23 cellular contexts compared by ENCODE assay signal in the genomic region with DNA sequence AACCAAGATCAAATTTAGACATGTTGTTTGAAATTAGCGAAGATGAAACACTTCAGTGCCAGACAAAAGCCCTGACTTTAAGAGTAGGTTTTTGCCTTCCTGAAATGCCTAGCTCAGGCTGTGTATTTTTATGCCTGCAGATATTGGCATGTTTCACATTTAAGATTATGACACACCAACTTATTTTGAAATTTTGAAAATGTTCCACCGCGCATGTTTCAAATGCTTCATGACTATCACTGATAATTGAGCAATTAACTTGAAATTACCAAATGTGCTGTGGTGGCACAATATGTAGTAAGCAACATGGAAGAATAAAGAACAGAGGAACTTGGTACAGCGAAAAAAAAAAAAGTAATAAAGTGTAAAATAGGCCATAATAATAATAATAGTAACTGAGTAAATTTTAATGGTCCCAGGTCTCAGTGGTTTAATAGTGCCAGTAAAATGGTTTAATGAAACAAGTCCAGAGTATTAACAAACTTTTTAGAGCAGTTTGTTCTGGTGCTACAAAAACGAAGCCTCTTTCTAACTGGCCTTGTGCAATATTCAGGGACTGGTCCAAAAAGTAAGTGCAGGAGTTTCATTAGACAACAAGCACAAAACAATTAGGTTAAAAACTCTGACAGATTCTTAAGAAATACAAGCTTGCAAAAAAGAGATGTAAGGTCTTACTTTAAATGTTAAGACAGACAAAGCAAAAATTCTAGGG.
"Had no signal": no experiment of that assay in that cellular context is flagged by ENCODE, and none has a peak within 500 bp of the region (broad histone marks: within the 10 kb centered on the region; RNA-seq: fewer than 3 reads in every experiment).

No MANE protein-coding gene starts in this region.

- H3K4me1 Mint-ChIP-seq: activated CD4-positive, alpha-beta T cell treated with anti-CD3 and anti-CD28 coated beads, Interleukin-2, amount 10 ng/mL, durations not matched to agents 24 days and 14 days; activated naive CD8-positive, alpha-beta T cell treated with anti-CD3 and anti-CD28 coated beads, Interleukin-2, amount 50 U/mL, for 24 hours; memory B cell; naive B cell; stimulated activated memory B cell treated with anti-CD40 and anti-IgM and Interleukin-4, amounts not matched to agents 10 μg/mL and 1 μg/mL and 100 μg/mL, for 72 hours had no signal

- H3K4me1 ChIP-seq: breast epithelium, left lung, prostate gland, right lobe of liver, spleen had no signal

- H3K36me3 Mint-ChIP-seq: memory B cell; naive B cell; stimulated activated memory B cell treated with anti-CD40 and anti-IgM and Interleukin-4, amounts not matched to agents 10 μg/mL and 1 μg/mL and 100 μg/mL, for 72 hours had no signal

- ATAC-seq: activated naive CD8-positive, alpha-beta T cell treated with anti-CD3 and anti-CD28 coated beads, Interleukin-2, amount 50 U/mL, for 24 hours; activated T-cell treated with anti-CD3 and anti-CD28 coated beads, Interleukin-2, amount 50 U/mL, for 4 hours; left lung; mucosa of descending colon; right lobe of liver; stimulated activated memory B cell treated with anti-CD40 and anti-IgM and Interleukin-4, amounts not matched to agents 10 μg/mL and 1 μg/mL and 100 μg/mL, for 72 hours had no signal

- H3K4me3 Mint-ChIP-seq: activated CD4-positive, alpha-beta T cell treated with anti-CD3 and anti-CD28 coated beads, Interleukin-2, amount 10 ng/mL, durations not matched to agents 24 days and 14 days; activated naive CD4-positive, alpha-beta T cell treated with anti-CD3 and anti-CD28 coated beads for 36 hours; activated naive CD8-positive, alpha-beta T cell treated with anti-CD3 and anti-CD28 coated beads, Interleukin-2, amount 50 U/mL, for 24 hours; activated T-cell treated with anti-CD3 and anti-CD28 coated beads, Interleukin-2, amount 50 U/mL, for 4 hours; dendritic cell treated with granulocyte-macrophage colony-stimulating factor and Interleukin-4, amounts not matched to agents 40 ng/mL and 50 ng/mL, for 4 days; memory B cell; naive B cell; neural crest cell; stimulated activated memory B cell treated with anti-CD40 and anti-IgM and Interleukin-4, amounts not matched to agents 10 μg/mL and 1 μg/mL and 100 μg/mL, for 72 hours; T-helper 1 cell treated with Interleukin-12 subunit alpha and Interleukin-12 subunit beta and Interleukin-4 antibody, amounts not matched to agents 30 μg/mL and 1 μg/mL, for 36 hours had no signal

- H3K4me3 ChIP-seq: breast epithelium, esophagus squamous epithelium, left lung, mucosa of descending colon, prostate gland, right lobe of liver, spleen had no signal

- DNase-seq: activated CD4-positive, alpha-beta T cell treated with anti-CD3 and anti-CD28 coated beads, Interleukin-2, amount 10 ng/mL, durations not matched to agents 24 days and 14 days; activated CD8-positive, alpha-beta memory T cell treated with anti-CD3 and anti-CD28 coated beads, Interleukin-2, amount 50 U/mL, for 4 hours; activated naive CD4-positive, alpha-beta T cell treated with anti-CD3 and anti-CD28 coated beads for 36 hours; activated naive CD8-positive, alpha-beta T cell treated with anti-CD3 and anti-CD28 coated beads, Interleukin-2, amount 50 U/mL, for 24 hours; activated T-cell treated with anti-CD3 and anti-CD28 coated beads, Interleukin-2, amount 50 U/mL, for 4 hours; cerebellar nuclear complex; effector CD8-positive, alpha-beta T cell; esophagus squamous epithelium; glutamatergic neuron; islet precursor cell; left lung; mucosa of descending colon; naive B cell; right lobe of liver; spleen; stimulated activated CD4-positive, alpha-beta T cell treated with anti-CD3 and anti-CD28 coated beads, Interleukin-4, amount 100 ng/mL, for 4 hours had no signal

- H3K36me3 ChIP-seq: breast epithelium, esophagus squamous epithelium, left lung, prostate gland, right lobe of liver, spleen had no signal

- H3K27me3 Mint-ChIP-seq: activated CD4-positive, alpha-beta T cell treated with anti-CD3 and anti-CD28 coated beads, Interleukin-2, amount 10 ng/mL, durations not matched to agents 24 days and 14 days; activated naive CD8-positive, alpha-beta T cell treated with anti-CD3 and anti-CD28 coated beads, Interleukin-2, amount 50 U/mL, for 24 hours; dendritic cell treated with granulocyte-macrophage colony-stimulating factor and Interleukin-4, amounts not matched to agents 40 ng/mL and 50 ng/mL, for 4 days; memory B cell; naive B cell; stimulated activated memory B cell treated with anti-CD40 and anti-IgM and Interleukin-4, amounts not matched to agents 10 μg/mL and 1 μg/mL and 100 μg/mL, for 72 hours had no signal

- H3K27ac Mint-ChIP-seq: activated CD4-positive, alpha-beta T cell treated with anti-CD3 and anti-CD28 coated beads, Interleukin-2, amount 10 ng/mL, durations not matched to agents 24 days and 14 days; activated naive CD4-positive, alpha-beta T cell treated with anti-CD3 and anti-CD28 coated beads for 36 hours; activated naive CD8-positive, alpha-beta T cell treated with anti-CD3 and anti-CD28 coated beads, Interleukin-2, amount 50 U/mL, for 24 hours; dendritic cell treated with granulocyte-macrophage colony-stimulating factor and Interleukin-4, amounts not matched to agents 40 ng/mL and 50 ng/mL, for 4 days; memory B cell; naive B cell; stimulated activated memory B cell treated with anti-CD40 and anti-IgM and Interleukin-4, amounts not matched to agents 10 μg/mL and 1 μg/mL and 100 μg/mL, for 72 hours; T-helper 1 cell treated with Interleukin-12 subunit alpha and Interleukin-12 subunit beta and Interleukin-4 antibody, amounts not matched to agents 30 μg/mL and 1 μg/mL, for 36 hours had no signal

- H3K9me3 Mint-ChIP-seq: activated CD4-positive, alpha-beta T cell treated with anti-CD3 and anti-CD28 coated beads, Interleukin-2, amount 10 ng/mL, durations not matched to agents 24 days and 14 days; dendritic cell treated with granulocyte-macrophage colony-stimulating factor and Interleukin-4, amounts not matched to agents 40 ng/mL and 50 ng/mL, for 4 days; stimulated activated memory B cell treated with anti-CD40 and anti-IgM and Interleukin-4, amounts not matched to agents 10 μg/mL and 1 μg/mL and 100 μg/mL, for 72 hours; T-helper 1 cell treated with Interleukin-12 subunit alpha and Interleukin-12 subunit beta and Interleukin-4 antibody, amounts not matched to agents 30 μg/mL and 1 μg/mL, for 36 hours had no signal

- H3K27ac ChIP-seq: breast epithelium, left lung, prostate gland, right lobe of liver had no signal

- H3K9me3 ChIP-seq: breast epithelium, esophagus squamous epithelium, left lung, mucosa of descending colon, prostate gland, right lobe of liver, spleen had no signal

- H3K27me3 ChIP-seq: breast epithelium, esophagus squamous epithelium, left lung, right lobe of liver, spleen had no signal
